8 cellular contexts compared by ENCODE assay signal in the genomic region with DNA sequence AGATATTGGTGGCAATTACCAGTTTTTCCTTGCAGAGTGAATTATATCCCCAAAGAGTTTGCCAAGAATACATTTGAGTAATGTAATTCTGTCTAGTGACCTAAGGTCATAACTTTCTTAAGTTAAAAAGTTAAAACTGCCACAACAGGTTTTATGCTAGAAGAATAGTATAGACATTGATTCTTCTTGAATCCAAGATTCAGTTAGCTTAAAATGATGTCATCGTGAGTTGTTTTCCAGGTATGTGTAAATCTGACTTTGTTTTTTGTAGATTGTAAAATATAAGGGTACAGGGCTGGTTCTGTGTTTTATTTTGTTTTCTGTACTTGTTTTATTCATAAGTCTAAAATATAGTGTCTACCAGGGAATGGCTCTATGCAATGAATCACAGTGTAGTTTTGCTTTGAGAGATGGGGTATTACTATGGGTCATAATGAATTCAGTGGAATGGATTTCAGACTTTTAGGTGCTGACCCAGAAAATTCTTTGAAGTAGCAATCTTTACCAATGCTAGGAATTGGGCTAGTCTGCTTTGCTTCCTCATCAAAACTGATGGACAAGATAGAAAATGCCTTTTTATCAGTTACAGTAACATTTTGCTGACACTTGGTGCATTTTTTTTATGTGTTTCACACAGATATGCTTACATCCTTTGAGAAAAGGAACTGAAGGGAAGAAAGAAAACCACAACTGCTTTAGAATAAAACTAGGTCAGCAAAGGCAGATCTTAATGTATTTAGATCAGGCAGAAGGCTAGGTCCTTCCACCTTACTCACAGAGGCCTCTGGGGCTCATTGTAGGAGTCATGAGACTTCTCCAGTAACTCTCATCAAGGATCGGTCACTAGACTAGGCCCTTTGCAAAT. TPM values are rescaled to one million over a fixed set of nuclear protein-coding genes. Genes with fewer than 3 reads are reported as not detected.
DNase-seq lines count a peak whose midpoint lies in the region; ATAC-seq and TF ChIP-seq lines count a peak whose summit lies in the region.

No MANE protein-coding gene starts in this region.

- POLR2A ChIA-PET in WTC11 (lab: Charles Lee), result no interaction called here

- no peaks in the 10 kb centered on the region for H3K36me3 ChIP-seq in RWPE2 (ENCODE audit: low read depth)

- H3K9me3 ChIP-seq in RWPE2 (ENCODE audit: severe bottlenecking), result no peaks in the 10 kb centered on the region

- H3K27ac Mint-ChIP-seq in activated CD4-positive, alpha-beta T cell treated with anti-CD3 and anti-CD28 coated beads, Interleukin-2, amount 10 ng/mL, durations not matched to agents 24 days and 14 days, result peak overlapping the region; percentile 84
- H3K27ac Mint-ChIP-seq in mesothelial cell of epicardium (peak overlapping the region; percentile 45), WTC11 (no peak overlapping the region)

- ATAC-seq in HG02970 (IDR thresholded peaks at IDR 0.05; ENCODE audit: low FRiP score, unreplicated experiment) (peak; percentile 21), RWPE2 (ENCODE audit: low read depth) (peak; percentile 49), WTC11 (no peak)

- peaks cover 58% of the 10 kb centered on the region for H3K4me1 Mint-ChIP-seq in activated CD4-positive, alpha-beta T cell treated with anti-CD3 and anti-CD28 coated beads, Interleukin-2, amount 10 ng/mL, durations not matched to agents 24 days and 14 days
- H3K4me1 Mint-ChIP-seq in mesothelial cell of epicardium (peaks cover 28% of the 10 kb centered on the region), WTC11 (peaks cover 9% of the 10 kb centered on the region)

- peaks cover 11% of the 10 kb centered on the region for H3K36me3 Mint-ChIP-seq in activated CD4-positive, alpha-beta T cell treated with anti-CD3 and anti-CD28 coated beads, Interleukin-2, amount 10 ng/mL, durations not matched to agents 24 days and 14 days (ENCODE audit: low read depth)
- peaks cover 9% of the 10 kb centered on the region for H3K36me3 Mint-ChIP-seq in mesothelial cell of epicardium
- peaks cover 22% of the 10 kb centered on the region for H3K36me3 Mint-ChIP-seq in WTC11

- peaks cover 12% of the 10 kb centered on the region for H3K9me3 Mint-ChIP-seq in activated CD4-positive, alpha-beta T cell treated with anti-CD3 and anti-CD28 coated beads, Interleukin-2, amount 10 ng/mL, durations not matched to agents 24 days and 14 days
- H3K9me3 Mint-ChIP-seq in mesothelial cell of epicardium (peaks cover 21% of the 10 kb centered on the region), WTC11 (peaks cover 26% of the 10 kb centered on the region)

- no peaks in the 10 kb centered on the region for H3K27me3 ChIP-seq in RWPE2 (ENCODE audit: insufficient read depth, poor library complexity, severe bottlenecking)

- intact Hi-C loops in activated CD4-positive, alpha-beta T cell treated with anti-CD3 and anti-CD28 coated beads, Interleukin-2, amount 10 ng/mL, durations not matched to agents 24 days and 14 days (cut with micrococcal nuclease), result loop anchor here (1.0 to 5.0 kb wide), 6 partner anchors 15 to 179 kb away; no protein-coding TSS in a partner anchor
- intact Hi-C loops in cardiac septum (cut with DNase I), result no loop called here

- no peak for TF ChIP-seq CTCF in RWPE2 (IDR thresholded peaks at IDR 0.05; ENCODE audit: poor library complexity, severe bottlenecking)
- TF ChIP-seq CTCF in mesothelial cell of epicardium (IDR thresholded peaks at IDR 0.05; ENCODE audit: unreplicated experiment), result no peak
- TF ChIP-seq CTCF in WTC11 (IDR thresholded peaks at IDR 0.05), result no peak

- CTCF ChIA-PET in WTC11 (lab: Charles Lee), result no interaction called here

- H3K27ac ChIP-seq in RWPE2 (ENCODE audit: poor library complexity, severe bottlenecking), result peak overlapping the region; percentile 60

- peak overlapping the region; percentile 67 for H3K4me3 Mint-ChIP-seq in activated CD4-positive, alpha-beta T cell treated with anti-CD3 and anti-CD28 coated beads, Interleukin-2, amount 10 ng/mL, durations not matched to agents 24 days and 14 days
- no peak overlapping the region for H3K4me3 Mint-ChIP-seq in mesothelial cell of epicardium
- H3K4me3 Mint-ChIP-seq in WTC11, result no peak overlapping the region

- H3K27me3 Mint-ChIP-seq in activated CD4-positive, alpha-beta T cell treated with anti-CD3 and anti-CD28 coated beads, Interleukin-2, amount 10 ng/mL, durations not matched to agents 24 days and 14 days, result no peaks in the 10 kb centered on the region
- H3K27me3 Mint-ChIP-seq in mesothelial cell of epicardium (ENCODE audit: low read depth) (no peaks in the 10 kb centered on the region), WTC11 (ENCODE audit: low read depth) (no peaks in the 10 kb centered on the region; the same call in 1 of the 2 replicates)

- in situ Hi-C loops in G401 (cut with HindIII; ENCODE audit: low sequenced_read_pairs), result no loop called here

- peaks cover 17% of the 10 kb centered on the region for H3K4me1 ChIP-seq in RWPE2 (ENCODE audit: insufficient read depth, poor library complexity, severe bottlenecking)

- H3K4me3 ChIP-seq in RWPE2 (ENCODE audit: severe bottlenecking), result no peak overlapping the region

- DNase-seq in activated CD4-positive, alpha-beta T cell treated with anti-CD3 and anti-CD28 coated beads, Interleukin-2, amount 10 ng/mL, durations not matched to agents 24 days and 14 days, result peak; percentile 75
- DNase-seq in activated CD4-positive, alpha-beta T cell treated with anti-CD3 and anti-CD28 coated beads, Interleukin-2, amount 50 U/mL, for 4 hours, result no peak
- DNase-seq in RWPE2 (ENCODE audit: low spot score) (no peak), mesothelial cell of epicardium (ENCODE audit: low spot score in 2 of 2, unreplicated experiment in 2 of 2) (no peak), WTC11 (ENCODE audit: low spot score) (no peak), cardiac septum (ENCODE audit: low spot score) (no peak), G401 (ENCODE audit: low spot score) (no peak)

TF ChIP-seq in WTC11, 78 proteins besides CTCF, POLR2A, EP300 and RAD21 (continues in another document):
- TF ChIP-seq SOX15 (CRISPR knock-in tag; IDR thresholded peaks at IDR 0.05) (no peak), ELF4 (CRISPR knock-in tag; IDR thresholded peaks at IDR 0.05; ENCODE audit: low read depth) (no peak), FOXJ3 (CRISPR knock-in tag; IDR thresholded peaks at IDR 0.05; ENCODE audit: borderline replicate concordance) (no peak), ZBTB21 (CRISPR knock-in tag; IDR thresholded peaks at IDR 0.05; ENCODE audit: borderline replicate concordance) (no peak)
- TF ChIP-seq, protein P1, sequence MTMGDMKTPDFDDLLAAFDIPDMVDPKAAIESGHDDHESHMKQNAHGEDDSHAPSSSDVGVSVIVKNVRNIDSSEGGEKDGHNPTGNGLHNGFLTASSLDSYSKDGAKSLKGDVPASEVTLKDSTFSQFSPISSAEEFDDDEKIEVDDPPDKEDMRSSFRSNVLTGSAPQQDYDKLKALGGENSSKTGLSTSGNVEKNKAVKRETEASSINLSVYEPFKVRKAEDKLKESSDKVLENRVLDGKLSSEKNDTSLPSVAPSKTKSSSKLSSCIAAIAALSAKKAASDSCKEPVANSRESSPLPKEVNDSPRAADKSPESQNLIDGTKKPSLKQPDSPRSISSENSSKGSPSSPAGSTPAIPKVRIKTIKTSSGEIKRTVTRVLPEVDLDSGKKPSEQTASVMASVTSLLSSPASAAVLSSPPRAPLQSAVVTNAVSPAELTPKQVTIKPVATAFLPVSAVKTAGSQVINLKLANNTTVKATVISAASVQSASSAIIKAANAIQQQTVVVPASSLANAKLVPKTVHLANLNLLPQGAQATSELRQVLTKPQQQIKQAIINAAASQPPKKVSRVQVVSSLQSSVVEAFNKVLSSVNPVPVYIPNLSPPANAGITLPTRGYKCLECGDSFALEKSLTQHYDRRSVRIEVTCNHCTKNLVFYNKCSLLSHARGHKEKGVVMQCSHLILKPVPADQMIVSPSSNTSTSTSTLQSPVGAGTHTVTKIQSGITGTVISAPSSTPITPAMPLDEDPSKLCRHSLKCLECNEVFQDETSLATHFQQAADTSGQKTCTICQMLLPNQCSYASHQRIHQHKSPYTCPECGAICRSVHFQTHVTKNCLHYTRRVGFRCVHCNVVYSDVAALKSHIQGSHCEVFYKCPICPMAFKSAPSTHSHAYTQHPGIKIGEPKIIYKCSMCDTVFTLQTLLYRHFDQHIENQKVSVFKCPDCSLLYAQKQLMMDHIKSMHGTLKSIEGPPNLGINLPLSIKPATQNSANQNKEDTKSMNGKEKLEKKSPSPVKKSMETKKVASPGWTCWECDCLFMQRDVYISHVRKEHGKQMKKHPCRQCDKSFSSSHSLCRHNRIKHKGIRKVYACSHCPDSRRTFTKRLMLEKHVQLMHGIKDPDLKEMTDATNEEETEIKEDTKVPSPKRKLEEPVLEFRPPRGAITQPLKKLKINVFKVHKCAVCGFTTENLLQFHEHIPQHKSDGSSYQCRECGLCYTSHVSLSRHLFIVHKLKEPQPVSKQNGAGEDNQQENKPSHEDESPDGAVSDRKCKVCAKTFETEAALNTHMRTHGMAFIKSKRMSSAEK (CRISPR knock-in tag; IDR thresholded peaks at IDR 0.05; ENCODE audit: borderline replicate concordance), result no peak
- TF ChIP-seq, protein P2, sequence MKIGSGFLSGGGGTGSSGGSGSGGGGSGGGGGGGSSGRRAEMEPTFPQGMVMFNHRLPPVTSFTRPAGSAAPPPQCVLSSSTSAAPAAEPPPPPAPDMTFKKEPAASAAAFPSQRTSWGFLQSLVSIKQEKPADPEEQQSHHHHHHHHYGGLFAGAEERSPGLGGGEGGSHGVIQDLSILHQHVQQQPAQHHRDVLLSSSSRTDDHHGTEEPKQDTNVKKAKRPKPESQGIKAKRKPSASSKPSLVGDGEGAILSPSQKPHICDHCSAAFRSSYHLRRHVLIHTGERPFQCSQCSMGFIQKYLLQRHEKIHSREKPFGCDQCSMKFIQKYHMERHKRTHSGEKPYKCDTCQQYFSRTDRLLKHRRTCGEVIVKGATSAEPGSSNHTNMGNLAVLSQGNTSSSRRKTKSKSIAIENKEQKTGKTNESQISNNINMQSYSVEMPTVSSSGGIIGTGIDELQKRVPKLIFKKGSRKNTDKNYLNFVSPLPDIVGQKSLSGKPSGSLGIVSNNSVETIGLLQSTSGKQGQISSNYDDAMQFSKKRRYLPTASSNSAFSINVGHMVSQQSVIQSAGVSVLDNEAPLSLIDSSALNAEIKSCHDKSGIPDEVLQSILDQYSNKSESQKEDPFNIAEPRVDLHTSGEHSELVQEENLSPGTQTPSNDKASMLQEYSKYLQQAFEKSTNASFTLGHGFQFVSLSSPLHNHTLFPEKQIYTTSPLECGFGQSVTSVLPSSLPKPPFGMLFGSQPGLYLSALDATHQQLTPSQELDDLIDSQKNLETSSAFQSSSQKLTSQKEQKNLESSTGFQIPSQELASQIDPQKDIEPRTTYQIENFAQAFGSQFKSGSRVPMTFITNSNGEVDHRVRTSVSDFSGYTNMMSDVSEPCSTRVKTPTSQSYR (CRISPR knock-in tag; IDR thresholded peaks at IDR 0.05), result no peak

RNA-seq across cellular contexts. Expression of a gene that starts 20.8 kb away (rescaled TPM):
- total RNA-seq in activated CD4-positive, alpha-beta T cell treated with anti-CD3 and anti-CD28 coated beads, Interleukin-2, amount 10 ng/mL, durations not matched to agents 24 days and 14 days, result 23.7 and 25.7 TPM in 2 replicates
- 38.2 to 42.9 TPM (median 41.1 TPM) in 3 replicates for total RNA-seq in mesothelial cell of epicardium
- total RNA-seq in WTC11 (2021), result 43.6 to 52.4 TPM (median 47.7 TPM) in 3 replicates
- 75.3 TPM for total RNA-seq in cardiac septum
- total RNA-seq in G401 (2014; rRNA removed; shearing (Covaris generic)), result 0.07 and 0.31 TPM in 2 replicates

Comparison
In these comparisons a context has a peak if more than half of its experiments do, and no peak if none do; other contexts are left out.
1. RNA of a gene that starts 20.8 kb away (total RNA-seq): 75.3 TPM in cardiac septum (single experiment), 43.6 to 52.4 TPM in WTC11, 38.2 to 42.9 TPM in mesothelial cell of epicardium and 23.7 to 25.7 TPM in activated CD4-positive, alpha-beta T cell treated with anti-CD3 and anti-CD28 coated beads, Interleukin-2, amount 10 ng/mL, durations not matched to agents 24 days and 14 days; 0.07 to 0.31 TPM in G401; every median in the first group is over 10 times any median in the second.